In genomic region chr14:34012978-34013713, GRCh38 we compare ENCODE assay signal across 1 cellular context.
TF ChIP-seq lines count a peak whose summit lies in the region.

No MANE protein-coding gene starts in this region.

TF ChIP-seq in GM12878, 131 proteins besides CTCF, POLR2A, EP300 and RAD21 (continued from another document):
- no peak for TF ChIP-seq E4F1 (IDR thresholded peaks at IDR 0.05; ENCODE audit: borderline replicate concordance, partially characterized antibody)
